Comparison of ENCODE assay signal across 25 cellular contexts in genomic region chr3:133754973-133755828, GRCh38.
"Had no signal": no experiment of that assay in that cellular context is flagged by ENCODE, and none has a peak within 500 bp of the region (broad histone marks: within the 10 kb centered on the region; RNA-seq: fewer than 3 reads in every experiment).

No MANE protein-coding gene starts in this region.

- ATAC-seq: activated CD8-positive, alpha-beta T cell treated with anti-CD3 and anti-CD28 coated beads, Interleukin-2, amount 10 ng/mL, durations not matched to agents 7 days and 5 days had no signal

- H3K36me3 ChIP-seq: breast epithelium, Peyer's patch, SJCRH30, WERI-Rb-1 had no signal

- H3K9me2 ChIP-seq: SK-N-SH had no signal

- H3K27ac ChIP-seq: Peyer's patch, RWPE1, SJCRH30, WERI-Rb-1 had no signal

- DNase-seq: activated CD4-positive, alpha-beta T cell treated with anti-CD3 and anti-CD28 coated beads for 4 hours; activated CD4-positive, alpha-beta T cell treated with anti-CD3 and anti-CD28 coated beads, Interleukin-2, amount 50 U/mL, for 4 hours; activated CD8-positive, alpha-beta memory T cell treated with anti-CD3 and anti-CD28 coated beads, Interleukin-2, amount 50 U/mL, for 48 hours; activated CD8-positive, alpha-beta T cell treated with anti-CD3 and anti-CD28 coated beads, Interleukin-2, amount 10 ng/mL, durations not matched to agents 7 days and 5 days; activated naive CD4-positive, alpha-beta T cell; activated T-cell treated with anti-CD3 and anti-CD28 coated beads, Interleukin-2, amount 50 U/mL, for 1 hour; aorta; Kasumi-1; KBM-7; NCI-H1105 treated with DMSO at 0.1 percent for 48 hours; NCI-H1436 treated with DMSO at 0.1 percent for 48 hours; NCI-H187; NCI-H2081; NCI-H510A treated with DMSO at 0.1 percent for 48 hours; NCI-H69; NK-92 treated with Interleukin-12 subunit alpha and Interleukin-12 subunit beta, amount 100 ng/mL, for 24 hours; OCI-M1; Peyer's patch; Right ventricle myocardium superior; SJCRH30; SK-N-SH; T-helper 1 cell; WERI-Rb-1 had no signal

- H3K4me2 ChIP-seq: SK-N-SH had no signal

- H3K4me3 ChIP-seq: breast epithelium, Peyer's patch, SJCRH30 had no signal

- H3K9me3 ChIP-seq: breast epithelium, Peyer's patch, SJCRH30, SK-N-SH had no signal

- H3K4me1 ChIP-seq: breast epithelium, Peyer's patch, SJCRH30 had no signal

- H3K9ac ChIP-seq: SK-N-SH had no signal

- H3K27me3 ChIP-seq: breast epithelium, Peyer's patch had no signal
